In genomic region chr1:238517710-238518109, GRCh38 we compare ENCODE assay signal across 23 cellular contexts.
A peak's percentile ranks its signal among the peaks of the same experiment; 100 is the strongest.
DNase-seq lines count a peak whose midpoint lies in the region; ATAC-seq, FAIRE-seq and TF ChIP-seq lines count a peak whose summit lies in the region.
"Had no signal": no experiment of that assay in that cellular context is flagged by ENCODE, and none has a peak within 500 bp of the region (broad histone marks: within the 10 kb centered on the region; RNA-seq: fewer than 3 reads in every experiment).

No MANE protein-coding gene starts in this region.

- intact Hi-C loops in HepG2 (cut with micrococcal nuclease; ENCODE audit: unreplicated experiment) (no loop called here), right lobe of liver (cut with DNase I) (no loop called here)

- H3K4me3 ChIP-seq in HepG2 (replicated peaks in 1 of 3; ENCODE audit: insufficient read depth in 1 of 3, low read depth in 2 of 3, low read length in 3 of 3) = no peak overlapping the region
- no peak overlapping the region for H3K4me3 ChIP-seq in right lobe of liver
- no peak overlapping the region for H3K4me3 ChIP-seq in SK-N-MC
- H3K4me3 ChIP-seq in H1 (ENCODE audit: extremely low read depth in 1 of 4, insufficient read depth in 2 of 4, low read depth in 3 of 4, low read length in 4 of 4) = no peak overlapping the region
- H3K4me3 ChIP-seq: BLaER1 had no signal

- TF ChIP-seq CTCF in HepG2 (CRISPR knock-in tag; IDR thresholded peaks at IDR 0.05) (no peak), right lobe of liver (IDR thresholded peaks at IDR 0.05) (no peak), H1 (IDR thresholded peaks at IDR 0.05; ENCODE audit: control extremely low read depth in 1 of 3, insufficient read depth in 1 of 3, low read depth in 1 of 3, low read length in 3 of 3) (no peak)

- CTCF ChIA-PET in HepG2 (lab: Yijun Ruan, JAX; ENCODE audit: low intra/inter-chr PET ratio, low total read pairs) = no interaction called here
- CTCF ChIA-PET in H1 (lab: Charles Lee; ENCODE audit: partially characterized antibody) = no interaction called here

- H2BK20ac ChIP-seq in H1 (ENCODE audit: low read length) = no peak overlapping the region

- no peak overlapping the region for H2AK5ac ChIP-seq in H1 (ENCODE audit: low read depth, low read length)

- H3K27me3 ChIP-seq in HepG2 (ENCODE audit: control insufficient read depth in 1 of 2, insufficient read depth in 2 of 2, low read length in 2 of 2) (no peaks in the 10 kb centered on the region), right lobe of liver (no peaks in the 10 kb centered on the region), H1 (replicated peaks in 1 of 4; ENCODE audit: control insufficient read depth in 3 of 4, extremely low read depth in 1 of 4, insufficient read depth in 3 of 4, low read length in 3 of 4) (no peaks in the 10 kb centered on the region)
- H3K27me3 ChIP-seq: BE2C, BLaER1 had no signal

- H3K79me1 ChIP-seq in H1 (ENCODE audit: low read depth, low read length) = no peaks in the 10 kb centered on the region

- H3K18ac ChIP-seq in H1 (ENCODE audit: extremely low read depth, low read length) = no peak overlapping the region

- TF ChIP-seq RAD21 in HepG2 (CRISPR knock-in tag; IDR thresholded peaks at IDR 0.05) = no peak
- TF ChIP-seq RAD21 in H1 (IDR thresholded peaks at IDR 0.05 in 1 of 2, conservative IDR thresholded peaks at IDR 0.05 in 1 of 2; ENCODE audit: low read depth in 2 of 2, low read length in 2 of 2) = no peak

- WGBS in HepG2 (ENCODE audit: low lambda C conversion rate) = 13% methylated on average over 4 of the region's 4 CpGs
- 54% methylated on average over 4 of the region's 4 CpGs for WGBS in right lobe of liver (ENCODE audit: insufficient coverage, low coverage, low lambda C conversion rate, missing lambda C conversion rate)
- WGBS in H1 (ENCODE audit: extremely low coverage in 1 of 2, insufficient coverage in 1 of 2, insufficient read length in 1 of 2, insufficient replicate concordance in 2 of 2, low coverage in 1 of 2, low lambda C conversion rate in 2 of 2, missing lambda C conversion rate in 1 of 2), 2 experiments = 88% methylated on average over 4 of the region's 4 CpGs; no CpG with 5 or more reads in 1 of the 2 experiments

- H3K79me2 ChIP-seq in HepG2 (ENCODE audit: insufficient read depth, low read length) (no peaks in the 10 kb centered on the region), H1 (ENCODE audit: control insufficient read depth in 1 of 2, insufficient read depth in 2 of 2, low read length in 2 of 2) (no peaks in the 10 kb centered on the region)

- H4K20me1 ChIP-seq in HepG2 (ENCODE audit: insufficient read depth, low read length) = no peaks in the 10 kb centered on the region
- no peaks in the 10 kb centered on the region for H4K20me1 ChIP-seq in H1 (replicated peaks in 1 of 2; ENCODE audit: control insufficient read depth in 1 of 2, insufficient read depth in 2 of 2, low read length in 2 of 2)
- H4K20me1 ChIP-seq: BLaER1 had no signal

- no peak overlapping the region for H4K91ac ChIP-seq in H1 (replicated peaks; ENCODE audit: insufficient read length, low read length)

- no peak overlapping the region for H2BK120ac ChIP-seq in H1 (replicated peaks; ENCODE audit: low read depth, low read length)

- H2BK12ac ChIP-seq in H1 (ENCODE audit: low read depth, low read length) = no peak overlapping the region

- H3K27ac ChIP-seq in HepG2 (ENCODE audit: extremely low read length, insufficient read depth, low read length) (no peak overlapping the region), right lobe of liver (no peak overlapping the region), SK-N-MC (peak overlapping the region; percentile 37; the same call in 1 of the 2 replicates), H1 (ENCODE audit: low read depth, low read length) (no peak overlapping the region)
- H3K27ac ChIP-seq: 22Rv1, BLaER1 had no signal

- no peak overlapping the region for H3K4me3 Mint-ChIP-seq in T-helper 17 cell
- H3K4me3 Mint-ChIP-seq: CD14-positive monocyte; CD4-positive, alpha-beta memory T cell; CD4-positive, CD25-positive, alpha-beta regulatory T cell; CD8-positive, alpha-beta memory T cell had no signal

- no peaks in the 10 kb centered on the region for H3K23me2 ChIP-seq in H1 (ENCODE audit: low read depth, low read length)

- in situ Hi-C loops in HepG2 (cut with HindIII; ENCODE audit: extremely low pct_ligation_motif_present, low pct_unique_long_range_greater_than_20kb) = no loop called here

- no peak overlapping the region for H3K27ac Mint-ChIP-seq in T-helper 17 cell
- H3K27ac Mint-ChIP-seq: CD14-positive monocyte; CD4-positive, alpha-beta memory T cell; CD4-positive, CD25-positive, alpha-beta regulatory T cell; CD8-positive, alpha-beta memory T cell had no signal

- H3K14ac ChIP-seq in H1 (ENCODE audit: insufficient read length) = no peak overlapping the region

- no peak overlapping the region for H3K23ac ChIP-seq in H1 (ENCODE audit: insufficient read length)

- no peak overlapping the region for H4K8ac ChIP-seq in H1 (ENCODE audit: extremely low read depth, insufficient read depth, low read length)

- POLR2A ChIA-PET in HepG2 (lab: Yijun Ruan, JAX) = no interaction called here
- POLR2A ChIA-PET in H1 (lab: Charles Lee; ENCODE audit: partially characterized antibody) = no interaction called here

- H4K5ac ChIP-seq in H1 (ENCODE audit: insufficient read length, low read depth, low read length) = no peak overlapping the region

- H3K9ac ChIP-seq in HepG2 (ENCODE audit: insufficient read depth, low read depth, low read length) (no peak overlapping the region), SK-N-MC (ENCODE audit: insufficient read length) (no peak overlapping the region), H1 (replicated peaks in 1 of 4; ENCODE audit: extremely low read depth in 1 of 4, low read depth in 3 of 4, low read length in 3 of 4) (no peak overlapping the region)
- H3K9ac ChIP-seq: BLaER1 had no signal

- no peaks in the 10 kb centered on the region for H3K27me3 Mint-ChIP-seq in T-helper 17 cell
- H3K27me3 Mint-ChIP-seq: CD4-positive, alpha-beta memory T cell; CD4-positive, CD25-positive, alpha-beta regulatory T cell; CD8-positive, alpha-beta memory T cell had no signal

- no peaks in the 10 kb centered on the region for H3K36me3 Mint-ChIP-seq in T-helper 17 cell (ENCODE audit: low read depth)
- H3K36me3 Mint-ChIP-seq: CD14-positive monocyte; CD4-positive, alpha-beta memory T cell; CD4-positive, CD25-positive, alpha-beta regulatory T cell; CD8-positive, alpha-beta memory T cell had no signal

- TF ChIP-seq EP300 in HepG2 (IDR thresholded peaks at IDR 0.05; ENCODE audit: low read depth in 2 of 2, low read length in 2 of 2) (no peak), HepG2 (CRISPR knock-in tag; IDR thresholded peaks at IDR 0.05; ENCODE audit: borderline replicate concordance) (no peak), H1 (IDR thresholded peaks at IDR 0.05; ENCODE audit: borderline replicate concordance in 1 of 2, low read depth in 2 of 2, low read length in 2 of 2) (no peak)

- H3K4ac ChIP-seq in H1 (replicated peaks; ENCODE audit: insufficient read length, low read depth, low read length) = no peak overlapping the region

- ATAC-seq in HepG2 = no peak
- no peak for ATAC-seq in right lobe of liver
- ATAC-seq in T-helper 17 cell = no peak

- BruUV-seq in HepG2 (replicated peaks; lab: Mats Ljungman, UMichigan) = no TSS peak

- H3K9me3 ChIP-seq in HepG2 (ENCODE audit: low read length) (peaks cover 85% of the 10 kb centered on the region), right lobe of liver (peaks cover 0 to 9% (median 0%) of the 10 kb centered on the region in 4 donors), SK-N-MC (ENCODE audit: low read depth, low read length) (no peaks in the 10 kb centered on the region), H1 (ENCODE audit: insufficient read depth in 2 of 2, low read depth in 1 of 2, low read length in 1 of 2) (peaks cover 0 to 7% of the 10 kb centered on the region in 2 experiments; a peak in 1 of 4 replicates), T-helper 17 cell (ENCODE audit: control insufficient read depth, low read length, poor library complexity, severe bottlenecking) (no peaks in the 10 kb centered on the region)

- TF ChIP-seq POLR2A in HepG2 (IDR thresholded peaks at IDR 0.05; ENCODE audit: insufficient read depth in 1 of 2, low read depth in 2 of 2, low read length in 2 of 2) = no peak
- TF ChIP-seq POLR2A in right lobe of liver (IDR thresholded peaks at IDR 0.05) = no peak
- no peak for TF ChIP-seq POLR2A in H1 (IDR thresholded peaks at IDR 0.05; ENCODE audit: control extremely low read depth in 1 of 2, low read depth in 2 of 2, low read length in 2 of 2)

- no peak overlapping the region for H2BK5ac ChIP-seq in H1 (ENCODE audit: low read depth, low read length)

- H3K36me3 ChIP-seq in HepG2 (replicated peaks in 1 of 2; ENCODE audit: control insufficient read depth in 1 of 2, insufficient read depth in 2 of 2, low read length in 2 of 2) (no peaks in the 10 kb centered on the region), right lobe of liver (no peaks in the 10 kb centered on the region), SK-N-MC (ENCODE audit: insufficient read depth, low read length) (no peaks in the 10 kb centered on the region), H1 (ENCODE audit: control insufficient read depth in 2 of 4, insufficient read depth in 4 of 4, low read length in 3 of 4) (no peaks in the 10 kb centered on the region)
- H3K36me3 ChIP-seq: BE2C, BLaER1 had no signal

- no peak overlapping the region for H3K56ac ChIP-seq in H1 (replicated peaks; ENCODE audit: insufficient read length, low read depth, low read length)

- H3K4me1 ChIP-seq in HepG2 (ENCODE audit: insufficient read depth, low read length) (no peaks in the 10 kb centered on the region), right lobe of liver (no peaks in the 10 kb centered on the region), H1 (replicated peaks in 1 of 4; ENCODE audit: control insufficient read depth in 3 of 4, insufficient read depth in 4 of 4, low read length in 3 of 4) (no peaks in the 10 kb centered on the region)
- H3K4me1 ChIP-seq: BE2C, BLaER1 had no signal

- no peak overlapping the region for H2BK15ac ChIP-seq in H1 (ENCODE audit: low read length)

- no peak overlapping the region for H2AFZ ChIP-seq in HepG2 (ENCODE audit: low read length)
- H2AFZ ChIP-seq in H1 (ENCODE audit: low read length) = no peak overlapping the region; the same call in 1 of the 2 replicates

- DNase-seq in HepG2 (ENCODE audit: low spot score) (no peak), right lobe of liver (no peak), SK-N-MC (ENCODE audit: low read depth, low spot score) (no peak), H1 (ENCODE audit: low read depth in 1 of 2, low spot score in 2 of 2) (no peak), T-helper 17 cell (no peak), DMS53 (lab: John Stamatoyannopoulos, UW) (no peak)
- DNase-seq: ACHN; BE2C; C1 segment of cervical spinal cord; CD4-positive, alpha-beta memory T cell; CD4-positive, CD25-positive, alpha-beta regulatory T cell; CD8-positive, alpha-beta memory T cell; COR-L47; DMS 273 treated with DMSO at 0.1 percent for 48 hours; DMS153; DMS79 treated with DMSO at 0.1 percent for 48 hours; GF-D8 had no signal

- no peak for FAIRE-seq in HepG2 (lab: Jason Lieb, UNC)
- no peak for FAIRE-seq in H1 (lab: Jason Lieb, UNC)
- FAIRE-seq: G401.6, GM12891, GM19239 had no signal

- no peak overlapping the region for H3K4me2 ChIP-seq in HepG2 (ENCODE audit: low read depth, low read length)
- no peak overlapping the region for H3K4me2 ChIP-seq in H1 (ENCODE audit: insufficient read depth in 1 of 2, low read depth in 2 of 2, low read length in 2 of 2)
- H3K4me2 ChIP-seq: BLaER1 had no signal

- H3K4me1 Mint-ChIP-seq in T-helper 17 cell = no peaks in the 10 kb centered on the region
- H3K4me1 Mint-ChIP-seq: CD14-positive monocyte; CD4-positive, alpha-beta memory T cell; CD4-positive, CD25-positive, alpha-beta regulatory T cell; CD8-positive, alpha-beta memory T cell had no signal

Comparison
In these comparisons a context has a peak if more than half of its experiments do, and no peak if none do; other contexts are left out.
1. Of the 41 proteins assayed by ChIP-seq in both HepG2 and H1: peak only in HepG2: none; only in H1: none; in both: MAFK; in neither: 40.